Comparison of ENCODE assay signal across 1 cellular context in the genomic region with DNA sequence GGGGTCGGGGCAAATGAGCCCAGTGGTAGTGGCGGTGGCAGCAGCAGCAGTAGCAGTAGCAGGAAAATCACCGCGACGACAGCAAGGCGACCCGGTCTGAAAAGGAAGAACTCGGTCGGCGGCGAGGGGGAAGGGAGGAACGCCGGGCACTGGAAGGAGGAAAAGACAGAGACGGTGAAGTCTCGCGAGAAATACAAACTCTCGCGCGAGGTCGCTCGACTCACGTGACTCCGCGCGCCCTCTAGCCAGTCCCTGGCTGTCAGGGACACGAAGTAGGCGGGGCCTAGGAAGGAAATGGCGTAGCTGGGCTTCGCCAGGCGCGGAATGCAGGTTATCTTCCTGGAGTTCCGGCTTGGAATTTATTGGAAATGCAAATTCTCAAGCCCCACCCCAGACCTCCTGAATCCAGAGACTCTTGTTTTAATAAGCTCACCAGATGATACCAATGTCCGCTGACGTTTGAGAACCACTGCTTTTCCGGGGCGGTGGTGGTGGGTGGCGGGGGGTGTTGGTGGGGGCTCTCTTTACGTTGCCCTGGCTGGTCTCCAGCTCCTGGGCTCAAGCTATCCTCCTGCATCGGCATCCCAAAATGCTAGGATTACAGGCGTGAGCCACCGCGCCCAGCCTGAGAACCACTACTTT.
A peak's percentile ranks its signal among the peaks of the same experiment; 100 is the strongest.
TF ChIP-seq lines count a peak whose summit lies in the region.

A gene (minus strand): TSS at position 141 of the 642 bp plus-strand sequence. CDS start 1,333 bp downstream, outside the sequence.

TF ChIP-seq in HEK293, 187 proteins besides CTCF, POLR2A, EP300 and RAD21 (continued from another document and continues in another):
- TF ChIP-seq, protein P1, sequence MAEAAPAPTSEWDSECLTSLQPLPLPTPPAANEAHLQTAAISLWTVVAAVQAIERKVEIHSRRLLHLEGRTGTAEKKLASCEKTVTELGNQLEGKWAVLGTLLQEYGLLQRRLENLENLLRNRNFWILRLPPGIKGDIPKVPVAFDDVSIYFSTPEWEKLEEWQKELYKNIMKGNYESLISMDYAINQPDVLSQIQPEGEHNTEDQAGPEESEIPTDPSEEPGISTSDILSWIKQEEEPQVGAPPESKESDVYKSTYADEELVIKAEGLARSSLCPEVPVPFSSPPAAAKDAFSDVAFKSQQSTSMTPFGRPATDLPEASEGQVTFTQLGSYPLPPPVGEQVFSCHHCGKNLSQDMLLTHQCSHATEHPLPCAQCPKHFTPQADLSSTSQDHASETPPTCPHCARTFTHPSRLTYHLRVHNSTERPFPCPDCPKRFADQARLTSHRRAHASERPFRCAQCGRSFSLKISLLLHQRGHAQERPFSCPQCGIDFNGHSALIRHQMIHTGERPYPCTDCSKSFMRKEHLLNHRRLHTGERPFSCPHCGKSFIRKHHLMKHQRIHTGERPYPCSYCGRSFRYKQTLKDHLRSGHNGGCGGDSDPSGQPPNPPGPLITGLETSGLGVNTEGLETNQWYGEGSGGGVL (tag by site-specific recombination; IDR thresholded peaks at IDR 0.05), result peak; percentile 73
- TF ChIP-seq ZNF350 (tag by site-specific recombination; IDR thresholded peaks at IDR 0.05) (no peak), SP7 (tag by site-specific recombination; IDR thresholded peaks at IDR 0.05) (no peak), ZNF423 (tag by site-specific recombination; IDR thresholded peaks at IDR 0.05) (no peak), ZNF571 (tag by site-specific recombination; IDR thresholded peaks at IDR 0.05) (no peak), ZNF37A (tag by site-specific recombination; IDR thresholded peaks at IDR 0.05) (no peak), ZNF791 (tag by site-specific recombination; IDR thresholded peaks at IDR 0.05) (no peak), MEIS1 (CRISPR knock-in tag; IDR thresholded peaks at IDR 0.05; ENCODE audit: borderline replicate concordance) (no peak), ZNF747 (tag by site-specific recombination; IDR thresholded peaks at IDR 0.05) (no peak), ZNF155 (tag by site-specific recombination; IDR thresholded peaks at IDR 0.05) (no peak), ZNF114 (tag by site-specific recombination; IDR thresholded peaks at IDR 0.05) (no peak), ZNF830 (tag by site-specific recombination; IDR thresholded peaks at IDR 0.05; ENCODE audit: low read depth) (no peak), IKZF3 (tag by site-specific recombination; IDR thresholded peaks at IDR 0.05) (peak; percentile 99), ZSCAN16 (tag by site-specific recombination; IDR thresholded peaks at IDR 0.05) (no peak), ZNF324 (tag by site-specific recombination; IDR thresholded peaks at IDR 0.05) (no peak), ZNF585B (tag by site-specific recombination; IDR thresholded peaks at IDR 0.05) (no peak), GLI2 (tag by site-specific recombination; IDR thresholded peaks at IDR 0.05; ENCODE audit: borderline replicate concordance, low read depth) (no peak), HOXA7 (CRISPR knock-in tag; IDR thresholded peaks at IDR 0.05; ENCODE audit: borderline replicate concordance) (no peak)
- TF ChIP-seq, protein P2, sequence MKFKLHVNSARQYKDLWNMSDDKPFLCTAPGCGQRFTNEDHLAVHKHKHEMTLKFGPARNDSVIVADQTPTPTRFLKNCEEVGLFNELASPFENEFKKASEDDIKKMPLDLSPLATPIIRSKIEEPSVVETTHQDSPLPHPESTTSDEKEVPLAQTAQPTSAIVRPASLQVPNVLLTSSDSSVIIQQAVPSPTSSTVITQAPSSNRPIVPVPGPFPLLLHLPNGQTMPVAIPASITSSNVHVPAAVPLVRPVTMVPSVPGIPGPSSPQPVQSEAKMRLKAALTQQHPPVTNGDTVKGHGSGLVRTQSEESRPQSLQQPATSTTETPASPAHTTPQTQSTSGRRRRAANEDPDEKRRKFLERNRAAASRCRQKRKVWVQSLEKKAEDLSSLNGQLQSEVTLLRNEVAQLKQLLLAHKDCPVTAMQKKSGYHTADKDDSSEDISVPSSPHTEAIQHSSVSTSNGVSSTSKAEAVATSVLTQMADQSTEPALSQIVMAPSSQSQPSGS (tag by site-specific recombination; IDR thresholded peaks at IDR 0.05; ENCODE audit: low read depth), result no peak
- TF ChIP-seq, protein P3, sequence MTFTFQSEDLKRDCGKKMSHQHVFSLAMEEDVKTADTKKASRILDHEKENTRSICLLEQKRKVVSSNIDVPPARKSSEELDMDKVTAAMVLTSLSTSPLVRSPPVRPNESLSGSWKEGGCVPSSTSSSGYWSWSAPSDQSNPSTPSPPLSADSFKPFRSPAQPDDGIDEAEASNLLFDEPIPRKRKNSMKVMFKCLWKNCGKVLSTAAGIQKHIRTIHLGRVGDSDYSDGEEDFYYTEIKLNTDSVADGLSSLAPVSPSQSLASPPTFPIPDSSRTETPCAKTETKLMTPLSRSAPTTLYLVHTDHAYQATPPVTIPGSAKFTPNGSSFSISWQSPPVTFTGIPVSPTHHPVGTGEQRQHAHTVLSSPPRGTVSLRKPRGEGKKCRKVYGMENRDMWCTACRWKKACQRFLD (tag by site-specific recombination; IDR thresholded peaks at IDR 0.05), result no peak
- TF ChIP-seq, protein P4, sequence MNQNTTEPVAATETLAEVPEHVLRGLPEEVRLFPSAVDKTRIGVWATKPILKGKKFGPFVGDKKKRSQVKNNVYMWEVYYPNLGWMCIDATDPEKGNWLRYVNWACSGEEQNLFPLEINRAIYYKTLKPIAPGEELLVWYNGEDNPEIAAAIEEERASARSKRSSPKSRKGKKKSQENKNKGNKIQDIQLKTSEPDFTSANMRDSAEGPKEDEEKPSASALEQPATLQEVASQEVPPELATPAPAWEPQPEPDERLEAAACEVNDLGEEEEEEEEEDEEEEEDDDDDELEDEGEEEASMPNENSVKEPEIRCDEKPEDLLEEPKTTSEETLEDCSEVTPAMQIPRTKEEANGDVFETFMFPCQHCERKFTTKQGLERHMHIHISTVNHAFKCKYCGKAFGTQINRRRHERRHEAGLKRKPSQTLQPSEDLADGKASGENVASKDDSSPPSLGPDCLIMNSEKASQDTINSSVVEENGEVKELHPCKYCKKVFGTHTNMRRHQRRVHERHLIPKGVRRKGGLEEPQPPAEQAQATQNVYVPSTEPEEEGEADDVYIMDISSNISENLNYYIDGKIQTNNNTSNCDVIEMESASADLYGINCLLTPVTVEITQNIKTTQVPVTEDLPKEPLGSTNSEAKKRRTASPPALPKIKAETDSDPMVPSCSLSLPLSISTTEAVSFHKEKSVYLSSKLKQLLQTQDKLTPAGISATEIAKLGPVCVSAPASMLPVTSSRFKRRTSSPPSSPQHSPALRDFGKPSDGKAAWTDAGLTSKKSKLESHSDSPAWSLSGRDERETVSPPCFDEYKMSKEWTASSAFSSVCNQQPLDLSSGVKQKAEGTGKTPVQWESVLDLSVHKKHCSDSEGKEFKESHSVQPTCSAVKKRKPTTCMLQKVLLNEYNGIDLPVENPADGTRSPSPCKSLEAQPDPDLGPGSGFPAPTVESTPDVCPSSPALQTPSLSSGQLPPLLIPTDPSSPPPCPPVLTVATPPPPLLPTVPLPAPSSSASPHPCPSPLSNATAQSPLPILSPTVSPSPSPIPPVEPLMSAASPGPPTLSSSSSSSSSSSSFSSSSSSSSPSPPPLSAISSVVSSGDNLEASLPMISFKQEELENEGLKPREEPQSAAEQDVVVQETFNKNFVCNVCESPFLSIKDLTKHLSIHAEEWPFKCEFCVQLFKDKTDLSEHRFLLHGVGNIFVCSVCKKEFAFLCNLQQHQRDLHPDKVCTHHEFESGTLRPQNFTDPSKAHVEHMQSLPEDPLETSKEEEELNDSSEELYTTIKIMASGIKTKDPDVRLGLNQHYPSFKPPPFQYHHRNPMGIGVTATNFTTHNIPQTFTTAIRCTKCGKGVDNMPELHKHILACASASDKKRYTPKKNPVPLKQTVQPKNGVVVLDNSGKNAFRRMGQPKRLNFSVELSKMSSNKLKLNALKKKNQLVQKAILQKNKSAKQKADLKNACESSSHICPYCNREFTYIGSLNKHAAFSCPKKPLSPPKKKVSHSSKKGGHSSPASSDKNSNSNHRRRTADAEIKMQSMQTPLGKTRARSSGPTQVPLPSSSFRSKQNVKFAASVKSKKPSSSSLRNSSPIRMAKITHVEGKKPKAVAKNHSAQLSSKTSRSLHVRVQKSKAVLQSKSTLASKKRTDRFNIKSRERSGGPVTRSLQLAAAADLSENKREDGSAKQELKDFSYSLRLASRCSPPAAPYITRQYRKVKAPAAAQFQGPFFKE (tag by site-specific recombination; IDR thresholded peaks at IDR 0.05; ENCODE audit: borderline replicate concordance), result no peak
- TF ChIP-seq, protein P5, sequence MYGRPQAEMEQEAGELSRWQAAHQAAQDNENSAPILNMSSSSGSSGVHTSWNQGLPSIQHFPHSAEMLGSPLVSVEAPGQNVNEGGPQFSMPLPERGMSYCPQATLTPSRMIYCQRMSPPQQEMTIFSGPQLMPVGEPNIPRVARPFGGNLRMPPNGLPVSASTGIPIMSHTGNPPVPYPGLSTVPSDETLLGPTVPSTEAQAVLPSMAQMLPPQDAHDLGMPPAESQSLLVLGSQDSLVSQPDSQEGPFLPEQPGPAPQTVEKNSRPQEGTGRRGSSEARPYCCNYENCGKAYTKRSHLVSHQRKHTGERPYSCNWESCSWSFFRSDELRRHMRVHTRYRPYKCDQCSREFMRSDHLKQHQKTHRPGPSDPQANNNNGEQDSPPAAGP (tag by site-specific recombination; IDR thresholded peaks at IDR 0.05), result peak; percentile 18; the same call in 1 of the 2 replicates
- TF ChIP-seq, protein P6, sequence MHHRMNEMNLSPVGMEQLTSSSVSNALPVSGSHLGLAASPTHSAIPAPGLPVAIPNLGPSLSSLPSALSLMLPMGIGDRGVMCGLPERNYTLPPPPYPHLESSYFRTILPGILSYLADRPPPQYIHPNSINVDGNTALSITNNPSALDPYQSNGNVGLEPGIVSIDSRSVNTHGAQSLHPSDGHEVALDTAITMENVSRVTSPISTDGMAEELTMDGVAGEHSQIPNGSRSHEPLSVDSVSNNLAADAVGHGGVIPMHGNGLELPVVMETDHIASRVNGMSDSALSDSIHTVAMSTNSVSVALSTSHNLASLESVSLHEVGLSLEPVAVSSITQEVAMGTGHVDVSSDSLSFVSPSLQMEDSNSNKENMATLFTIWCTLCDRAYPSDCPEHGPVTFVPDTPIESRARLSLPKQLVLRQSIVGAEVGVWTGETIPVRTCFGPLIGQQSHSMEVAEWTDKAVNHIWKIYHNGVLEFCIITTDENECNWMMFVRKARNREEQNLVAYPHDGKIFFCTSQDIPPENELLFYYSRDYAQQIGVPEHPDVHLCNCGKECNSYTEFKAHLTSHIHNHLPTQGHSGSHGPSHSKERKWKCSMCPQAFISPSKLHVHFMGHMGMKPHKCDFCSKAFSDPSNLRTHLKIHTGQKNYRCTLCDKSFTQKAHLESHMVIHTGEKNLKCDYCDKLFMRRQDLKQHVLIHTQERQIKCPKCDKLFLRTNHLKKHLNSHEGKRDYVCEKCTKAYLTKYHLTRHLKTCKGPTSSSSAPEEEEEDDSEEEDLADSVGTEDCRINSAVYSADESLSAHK (tag by site-specific recombination; IDR thresholded peaks at IDR 0.05), result no peak
- TF ChIP-seq, protein P7, sequence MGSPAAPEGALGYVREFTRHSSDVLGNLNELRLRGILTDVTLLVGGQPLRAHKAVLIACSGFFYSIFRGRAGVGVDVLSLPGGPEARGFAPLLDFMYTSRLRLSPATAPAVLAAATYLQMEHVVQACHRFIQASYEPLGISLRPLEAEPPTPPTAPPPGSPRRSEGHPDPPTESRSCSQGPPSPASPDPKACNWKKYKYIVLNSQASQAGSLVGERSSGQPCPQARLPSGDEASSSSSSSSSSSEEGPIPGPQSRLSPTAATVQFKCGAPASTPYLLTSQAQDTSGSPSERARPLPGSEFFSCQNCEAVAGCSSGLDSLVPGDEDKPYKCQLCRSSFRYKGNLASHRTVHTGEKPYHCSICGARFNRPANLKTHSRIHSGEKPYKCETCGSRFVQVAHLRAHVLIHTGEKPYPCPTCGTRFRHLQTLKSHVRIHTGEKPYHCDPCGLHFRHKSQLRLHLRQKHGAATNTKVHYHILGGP (tag by site-specific recombination; IDR thresholded peaks at IDR 0.05), result no peak
- TF ChIP-seq, protein P8, sequence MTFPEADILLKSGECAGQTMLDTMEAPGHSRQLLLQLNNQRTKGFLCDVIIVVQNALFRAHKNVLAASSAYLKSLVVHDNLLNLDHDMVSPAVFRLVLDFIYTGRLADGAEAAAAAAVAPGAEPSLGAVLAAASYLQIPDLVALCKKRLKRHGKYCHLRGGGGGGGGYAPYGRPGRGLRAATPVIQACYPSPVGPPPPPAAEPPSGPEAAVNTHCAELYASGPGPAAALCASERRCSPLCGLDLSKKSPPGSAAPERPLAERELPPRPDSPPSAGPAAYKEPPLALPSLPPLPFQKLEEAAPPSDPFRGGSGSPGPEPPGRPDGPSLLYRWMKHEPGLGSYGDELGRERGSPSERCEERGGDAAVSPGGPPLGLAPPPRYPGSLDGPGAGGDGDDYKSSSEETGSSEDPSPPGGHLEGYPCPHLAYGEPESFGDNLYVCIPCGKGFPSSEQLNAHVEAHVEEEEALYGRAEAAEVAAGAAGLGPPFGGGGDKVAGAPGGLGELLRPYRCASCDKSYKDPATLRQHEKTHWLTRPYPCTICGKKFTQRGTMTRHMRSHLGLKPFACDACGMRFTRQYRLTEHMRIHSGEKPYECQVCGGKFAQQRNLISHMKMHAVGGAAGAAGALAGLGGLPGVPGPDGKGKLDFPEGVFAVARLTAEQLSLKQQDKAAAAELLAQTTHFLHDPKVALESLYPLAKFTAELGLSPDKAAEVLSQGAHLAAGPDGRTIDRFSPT (tag by site-specific recombination; IDR thresholded peaks at IDR 0.05), result no peak
- TF ChIP-seq, protein P9, sequence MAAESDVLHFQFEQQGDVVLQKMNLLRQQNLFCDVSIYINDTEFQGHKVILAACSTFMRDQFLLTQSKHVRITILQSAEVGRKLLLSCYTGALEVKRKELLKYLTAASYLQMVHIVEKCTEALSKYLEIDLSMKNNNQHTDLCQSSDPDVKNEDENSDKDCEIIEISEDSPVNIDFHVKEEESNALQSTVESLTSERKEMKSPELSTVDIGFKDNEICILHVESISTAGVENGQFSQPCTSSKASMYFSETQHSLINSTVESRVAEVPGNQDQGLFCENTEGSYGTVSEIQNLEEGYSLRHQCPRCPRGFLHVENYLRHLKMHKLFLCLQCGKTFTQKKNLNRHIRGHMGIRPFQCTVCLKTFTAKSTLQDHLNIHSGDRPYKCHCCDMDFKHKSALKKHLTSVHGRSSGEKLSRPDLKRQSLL (tag by site-specific recombination; IDR thresholded peaks at IDR 0.05), result no peak
- TF ChIP-seq, protein P10, sequence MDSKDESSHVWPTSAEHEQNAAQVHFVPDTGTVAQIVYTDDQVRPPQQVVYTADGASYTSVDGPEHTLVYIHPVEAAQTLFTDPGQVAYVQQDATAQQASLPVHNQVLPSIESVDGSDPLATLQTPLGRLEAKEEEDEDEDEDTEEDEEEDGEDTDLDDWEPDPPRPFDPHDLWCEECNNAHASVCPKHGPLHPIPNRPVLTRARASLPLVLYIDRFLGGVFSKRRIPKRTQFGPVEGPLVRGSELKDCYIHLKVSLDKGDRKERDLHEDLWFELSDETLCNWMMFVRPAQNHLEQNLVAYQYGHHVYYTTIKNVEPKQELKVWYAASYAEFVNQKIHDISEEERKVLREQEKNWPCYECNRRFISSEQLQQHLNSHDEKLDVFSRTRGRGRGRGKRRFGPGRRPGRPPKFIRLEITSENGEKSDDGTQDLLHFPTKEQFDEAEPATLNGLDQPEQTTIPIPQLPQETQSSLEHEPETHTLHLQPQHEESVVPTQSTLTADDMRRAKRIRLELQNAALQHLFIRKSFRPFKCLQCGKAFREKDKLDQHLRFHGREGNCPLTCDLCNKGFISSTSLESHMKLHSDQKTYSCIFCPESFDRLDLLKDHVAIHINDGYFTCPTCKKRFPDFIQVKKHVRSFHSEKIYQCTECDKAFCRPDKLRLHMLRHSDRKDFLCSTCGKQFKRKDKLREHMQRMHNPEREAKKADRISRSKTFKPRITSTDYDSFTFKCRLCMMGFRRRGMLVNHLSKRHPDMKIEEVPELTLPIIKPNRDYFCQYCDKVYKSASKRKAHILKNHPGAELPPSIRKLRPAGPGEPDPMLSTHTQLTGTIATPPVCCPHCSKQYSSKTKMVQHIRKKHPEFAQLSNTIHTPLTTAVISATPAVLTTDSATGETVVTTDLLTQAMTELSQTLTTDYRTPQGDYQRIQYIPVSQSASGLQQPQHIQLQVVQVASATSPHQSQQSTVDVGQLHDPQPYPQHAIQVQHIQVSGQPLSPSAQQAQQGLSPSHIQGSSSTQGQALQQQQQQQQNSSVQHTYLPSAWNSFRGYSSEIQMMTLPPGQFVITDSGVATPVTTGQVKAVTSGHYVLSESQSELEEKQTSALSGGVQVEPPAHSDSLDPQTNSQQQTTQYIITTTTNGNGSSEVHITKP (tag by site-specific recombination; IDR thresholded peaks at IDR 0.05), result peak; percentile 49
